8 cellular contexts compared by ENCODE assay signal in genomic region chr19:44845612-44846454, GRCh38. TPM values are rescaled to one million over a fixed set of nuclear protein-coding genes. Genes with fewer than 3 reads are reported as not detected.
DNase-seq lines count a peak whose midpoint lies in the region; TF ChIP-seq lines count a peak whose summit lies in the region.

Gene NECTIN2, plus strand, starts transcription at chr19:44846297. Its CDS starts 229 bp downstream, at chr19:44846526.

- H3K79me2 ChIP-seq in parathyroid adenoma: peaks cover 24% of the 10 kb centered on the region

- peak; percentile 68 for DNase-seq in NK-92 treated with Interleukin-12 subunit alpha and Interleukin-12 subunit beta, amount 100 ng/mL, for 24 hours (lab: John Stamatoyannopoulos, UW)
- DNase-seq in NK-92 (lab: John Stamatoyannopoulos, UW; ENCODE audit: unreplicated experiment) (no peak), NCI-H1417 treated with DMSO at 0.1 percent for 48 hours (lab: John Stamatoyannopoulos, UW) (peak; percentile 66), T follicular helper cell (ENCODE audit: low read depth) (peak; percentile 59), adipocyte (ENCODE audit: low read depth) (peak; percentile 100), cardiac muscle cell (ENCODE audit: low read depth in 1 of 2, low spot score in 1 of 2) (peak; percentile 99 to 100)

- H3K9me3 ChIP-seq in adipocyte (ENCODE audit: control insufficient read depth, low read length) (no peaks in the 10 kb centered on the region), cardiac muscle cell (ENCODE audit: low read depth) (no peaks in the 10 kb centered on the region), parathyroid adenoma (ENCODE audit: control insufficient read depth, low read length) (no peaks in the 10 kb centered on the region), thymus (ENCODE audit: control insufficient read depth) (no peaks in the 10 kb centered on the region)

- H3K27ac ChIP-seq in cardiac muscle cell: peak within 1 kb of the TSS; percentile 99
- peak within 1 kb of the TSS; percentile 97 for H3K27ac ChIP-seq in parathyroid adenoma
- peak within 1 kb of the TSS; percentile 66 for H3K27ac ChIP-seq in thymus (ENCODE audit: low read depth)

- WGBS in thymus: 1% methylated on average over 67 of the region's 67 CpGs

- TF ChIP-seq CTCF in cardiac muscle cell (IDR thresholded peaks at IDR 0.05; ENCODE audit: low read depth, low read length) (peak; percentile 72), parathyroid adenoma (IDR thresholded peaks at IDR 0.05) (peak; percentile 64)

- H3K4me1 ChIP-seq in adipocyte (ENCODE audit: control insufficient read depth, insufficient read depth, low read length) (peaks cover 19% of the 10 kb centered on the region), cardiac muscle cell (ENCODE audit: low read depth) (peaks cover 20% of the 10 kb centered on the region), parathyroid adenoma (peaks cover 21% of the 10 kb centered on the region), thymus (ENCODE audit: control insufficient read depth, insufficient read depth, low read length) (peaks cover 12% of the 10 kb centered on the region)

- H3K4me3 ChIP-seq in adipocyte (ENCODE audit: low read length) (peak within 1 kb of the TSS; percentile 98), cardiac muscle cell (peak within 1 kb of the TSS; percentile 78), parathyroid adenoma (ENCODE audit: low read depth, low read length) (peak within 1 kb of the TSS; percentile 99), thymus (ENCODE audit: low read length) (peak within 1 kb of the TSS; percentile 43)

- no peaks in the 10 kb centered on the region for H3K36me3 ChIP-seq in adipocyte (ENCODE audit: control insufficient read depth, insufficient read depth, low read length, severe bottlenecking)
- H3K36me3 ChIP-seq in cardiac muscle cell: no peaks in the 10 kb centered on the region
- no peaks in the 10 kb centered on the region for H3K36me3 ChIP-seq in parathyroid adenoma (ENCODE audit: control insufficient read depth, insufficient read depth, low read length)
- no peaks in the 10 kb centered on the region for H3K36me3 ChIP-seq in thymus (ENCODE audit: control insufficient read depth, insufficient read depth)

- H3K4me2 ChIP-seq in parathyroid adenoma (ENCODE audit: low read length): peak within 1 kb of the TSS; percentile 99

- H2AFZ ChIP-seq in parathyroid adenoma: peak within 1 kb of the TSS; percentile 99

- H3K27me3 ChIP-seq in adipocyte (replicated peaks; ENCODE audit: control insufficient read depth, insufficient read depth, low read length) (no peaks in the 10 kb centered on the region), cardiac muscle cell (no peaks in the 10 kb centered on the region), parathyroid adenoma (ENCODE audit: control insufficient read depth, insufficient read depth, low read length) (no peaks in the 10 kb centered on the region), thymus (ENCODE audit: control insufficient read depth, insufficient read depth) (peaks cover 24% of the 10 kb centered on the region)

- H3K9ac ChIP-seq in adipocyte (ENCODE audit: low read length): peak within 1 kb of the TSS; percentile 98
- H3K9ac ChIP-seq in parathyroid adenoma: peak within 1 kb of the TSS; percentile 94

RNA-seq across cellular contexts. Expression of gene NECTIN2, which starts in this region (rescaled TPM):
- 135 and 144 TPM in 2 replicates for total RNA-seq in cardiac muscle cell
- polyA plus RNA-seq in cardiac muscle cell: 155 and 156 TPM in 2 replicates
- 19.5 TPM for polyA plus RNA-seq in thymus

Comparison
In these comparisons a context has a peak if more than half of its experiments do, and no peak if none do; other contexts are left out.
1. H3K4me3 ChIP-seq: peak in every context shown above with its lines; median percentile 99 in parathyroid adenoma; 98 in adipocyte; 78 in cardiac muscle cell; 43 in thymus.